In the genomic region with DNA sequence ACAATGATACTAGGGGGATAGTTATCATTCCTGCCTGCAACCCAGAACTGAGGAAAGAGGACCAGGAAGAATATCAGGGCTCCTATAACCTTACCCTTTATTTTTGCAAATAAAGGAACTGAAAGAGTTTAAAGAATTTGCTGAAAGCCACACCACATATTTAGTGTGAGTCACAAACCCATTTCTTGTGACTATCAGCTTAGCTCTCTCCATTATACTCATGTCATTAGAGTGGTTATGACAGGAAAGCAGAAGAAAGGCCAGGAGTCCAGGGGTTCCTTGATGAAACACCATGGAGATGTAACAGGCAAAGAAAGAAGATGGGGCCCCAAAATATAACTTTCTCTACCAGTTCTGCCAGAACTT, we compare ENCODE assay signal across 1 cellular context.
TF ChIP-seq lines count a peak whose summit lies in the region.

No MANE protein-coding gene starts in this region.

TF ChIP-seq in GM12878, 131 proteins besides CTCF, POLR2A, EP300 and RAD21 (continued from another document and continues in another):
- TF ChIP-seq BCL3 (IDR thresholded peaks at IDR 0.05; ENCODE audit: borderline replicate concordance, insufficient read depth, low read depth, low read length, poor library complexity, severe bottlenecking): peak; percentile 34
- no peak for TF ChIP-seq SRF (IDR thresholded peaks at IDR 0.05; ENCODE audit: low read depth in 2 of 2, low read length in 2 of 2)
- TF ChIP-seq, protein P1, sequence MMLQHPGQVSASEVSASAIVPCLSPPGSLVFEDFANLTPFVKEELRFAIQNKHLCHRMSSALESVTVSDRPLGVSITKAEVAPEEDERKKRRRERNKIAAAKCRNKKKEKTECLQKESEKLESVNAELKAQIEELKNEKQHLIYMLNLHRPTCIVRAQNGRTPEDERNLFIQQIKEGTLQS (IDR thresholded peaks at IDR 0.05; ENCODE audit: borderline replicate concordance, extremely low read depth, low read depth, low read length): no peak
- 0 out of 2 replicates have a peak, but pooled peaks have one; percentile 20 for TF ChIP-seq JUND (IDR thresholded peaks at IDR 0.05; ENCODE audit: low read depth, low read length)
- peak; percentile 28; the same call in 1 of the 2 replicates for TF ChIP-seq BMI1 (IDR thresholded peaks at IDR 0.05; ENCODE audit: borderline replicate concordance)
- TF ChIP-seq, protein P2, sequence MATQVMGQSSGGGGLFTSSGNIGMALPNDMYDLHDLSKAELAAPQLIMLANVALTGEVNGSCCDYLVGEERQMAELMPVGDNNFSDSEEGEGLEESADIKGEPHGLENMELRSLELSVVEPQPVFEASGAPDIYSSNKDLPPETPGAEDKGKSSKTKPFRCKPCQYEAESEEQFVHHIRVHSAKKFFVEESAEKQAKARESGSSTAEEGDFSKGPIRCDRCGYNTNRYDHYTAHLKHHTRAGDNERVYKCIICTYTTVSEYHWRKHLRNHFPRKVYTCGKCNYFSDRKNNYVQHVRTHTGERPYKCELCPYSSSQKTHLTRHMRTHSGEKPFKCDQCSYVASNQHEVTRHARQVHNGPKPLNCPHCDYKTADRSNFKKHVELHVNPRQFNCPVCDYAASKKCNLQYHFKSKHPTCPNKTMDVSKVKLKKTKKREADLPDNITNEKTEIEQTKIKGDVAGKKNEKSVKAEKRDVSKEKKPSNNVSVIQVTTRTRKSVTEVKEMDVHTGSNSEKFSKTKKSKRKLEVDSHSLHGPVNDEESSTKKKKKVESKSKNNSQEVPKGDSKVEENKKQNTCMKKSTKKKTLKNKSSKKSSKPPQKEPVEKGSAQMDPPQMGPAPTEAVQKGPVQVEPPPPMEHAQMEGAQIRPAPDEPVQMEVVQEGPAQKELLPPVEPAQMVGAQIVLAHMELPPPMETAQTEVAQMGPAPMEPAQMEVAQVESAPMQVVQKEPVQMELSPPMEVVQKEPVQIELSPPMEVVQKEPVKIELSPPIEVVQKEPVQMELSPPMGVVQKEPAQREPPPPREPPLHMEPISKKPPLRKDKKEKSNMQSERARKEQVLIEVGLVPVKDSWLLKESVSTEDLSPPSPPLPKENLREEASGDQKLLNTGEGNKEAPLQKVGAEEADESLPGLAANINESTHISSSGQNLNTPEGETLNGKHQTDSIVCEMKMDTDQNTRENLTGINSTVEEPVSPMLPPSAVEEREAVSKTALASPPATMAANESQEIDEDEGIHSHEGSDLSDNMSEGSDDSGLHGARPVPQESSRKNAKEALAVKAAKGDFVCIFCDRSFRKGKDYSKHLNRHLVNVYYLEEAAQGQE (IDR thresholded peaks at IDR 0.05; ENCODE audit: low read depth, low read length): no peak
- 0 out of 2 replicates have a peak, but pooled peaks have one; percentile 19 for TF ChIP-seq CREB1 (IDR thresholded peaks at IDR 0.05; ENCODE audit: low read depth)
- no peak for TF ChIP-seq ZNF384 (IDR thresholded peaks at IDR 0.05; ENCODE audit: borderline replicate concordance, low read depth, low read length)
- TF ChIP-seq CBFB (IDR thresholded peaks at IDR 0.05; ENCODE audit: low read depth): no peak; the same call in 1 of the 2 replicates
- TF ChIP-seq, protein P3, sequence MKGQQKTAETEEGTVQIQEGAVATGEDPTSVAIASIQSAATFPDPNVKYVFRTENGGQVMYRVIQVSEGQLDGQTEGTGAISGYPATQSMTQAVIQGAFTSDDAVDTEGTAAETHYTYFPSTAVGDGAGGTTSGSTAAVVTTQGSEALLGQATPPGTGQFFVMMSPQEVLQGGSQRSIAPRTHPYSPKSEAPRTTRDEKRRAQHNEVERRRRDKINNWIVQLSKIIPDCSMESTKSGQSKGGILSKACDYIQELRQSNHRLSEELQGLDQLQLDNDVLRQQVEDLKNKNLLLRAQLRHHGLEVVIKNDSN (IDR thresholded peaks at IDR 0.05; ENCODE audit: borderline replicate concordance, extremely low read length, insufficient read depth, low read depth, low read length): no peak
- peak; percentile 80 for TF ChIP-seq BCL11A (IDR thresholded peaks at IDR 0.05; ENCODE audit: low read depth, low read length)
- TF ChIP-seq HDAC2 (IDR thresholded peaks at IDR 0.05): no peak
- no peak for TF ChIP-seq RAD51 (IDR thresholded peaks at IDR 0.05)
- TF ChIP-seq, protein P4, sequence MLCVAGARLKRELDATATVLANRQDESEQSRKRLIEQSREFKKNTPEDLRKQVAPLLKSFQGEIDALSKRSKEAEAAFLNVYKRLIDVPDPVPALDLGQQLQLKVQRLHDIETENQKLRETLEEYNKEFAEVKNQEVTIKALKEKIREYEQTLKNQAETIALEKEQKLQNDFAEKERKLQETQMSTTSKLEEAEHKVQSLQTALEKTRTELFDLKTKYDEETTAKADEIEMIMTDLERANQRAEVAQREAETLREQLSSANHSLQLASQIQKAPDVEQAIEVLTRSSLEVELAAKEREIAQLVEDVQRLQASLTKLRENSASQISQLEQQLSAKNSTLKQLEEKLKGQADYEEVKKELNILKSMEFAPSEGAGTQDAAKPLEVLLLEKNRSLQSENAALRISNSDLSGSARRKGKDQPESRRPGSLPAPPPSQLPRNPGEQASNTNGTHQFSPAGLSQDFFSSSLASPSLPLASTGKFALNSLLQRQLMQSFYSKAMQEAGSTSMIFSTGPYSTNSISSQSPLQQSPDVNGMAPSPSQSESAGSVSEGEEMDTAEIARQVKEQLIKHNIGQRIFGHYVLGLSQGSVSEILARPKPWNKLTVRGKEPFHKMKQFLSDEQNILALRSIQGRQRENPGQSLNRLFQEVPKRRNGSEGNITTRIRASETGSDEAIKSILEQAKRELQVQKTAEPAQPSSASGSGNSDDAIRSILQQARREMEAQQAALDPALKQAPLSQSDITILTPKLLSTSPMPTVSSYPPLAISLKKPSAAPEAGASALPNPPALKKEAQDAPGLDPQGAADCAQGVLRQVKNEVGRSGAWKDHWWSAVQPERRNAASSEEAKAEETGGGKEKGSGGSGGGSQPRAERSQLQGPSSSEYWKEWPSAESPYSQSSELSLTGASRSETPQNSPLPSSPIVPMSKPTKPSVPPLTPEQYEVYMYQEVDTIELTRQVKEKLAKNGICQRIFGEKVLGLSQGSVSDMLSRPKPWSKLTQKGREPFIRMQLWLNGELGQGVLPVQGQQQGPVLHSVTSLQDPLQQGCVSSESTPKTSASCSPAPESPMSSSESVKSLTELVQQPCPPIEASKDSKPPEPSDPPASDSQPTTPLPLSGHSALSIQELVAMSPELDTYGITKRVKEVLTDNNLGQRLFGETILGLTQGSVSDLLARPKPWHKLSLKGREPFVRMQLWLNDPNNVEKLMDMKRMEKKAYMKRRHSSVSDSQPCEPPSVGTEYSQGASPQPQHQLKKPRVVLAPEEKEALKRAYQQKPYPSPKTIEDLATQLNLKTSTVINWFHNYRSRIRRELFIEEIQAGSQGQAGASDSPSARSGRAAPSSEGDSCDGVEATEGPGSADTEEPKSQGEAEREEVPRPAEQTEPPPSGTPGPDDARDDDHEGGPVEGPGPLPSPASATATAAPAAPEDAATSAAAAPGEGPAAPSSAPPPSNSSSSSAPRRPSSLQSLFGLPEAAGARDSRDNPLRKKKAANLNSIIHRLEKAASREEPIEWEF (IDR thresholded peaks at IDR 0.05; ENCODE audit: insufficient replicate concordance, low read depth, low read length): no peak
- TF ChIP-seq HCFC1 (IDR thresholded peaks at IDR 0.05; ENCODE audit: low read length): no peak
- no peak for TF ChIP-seq TARDBP (IDR thresholded peaks at IDR 0.05; ENCODE audit: borderline replicate concordance)
- TF ChIP-seq, protein P5, sequence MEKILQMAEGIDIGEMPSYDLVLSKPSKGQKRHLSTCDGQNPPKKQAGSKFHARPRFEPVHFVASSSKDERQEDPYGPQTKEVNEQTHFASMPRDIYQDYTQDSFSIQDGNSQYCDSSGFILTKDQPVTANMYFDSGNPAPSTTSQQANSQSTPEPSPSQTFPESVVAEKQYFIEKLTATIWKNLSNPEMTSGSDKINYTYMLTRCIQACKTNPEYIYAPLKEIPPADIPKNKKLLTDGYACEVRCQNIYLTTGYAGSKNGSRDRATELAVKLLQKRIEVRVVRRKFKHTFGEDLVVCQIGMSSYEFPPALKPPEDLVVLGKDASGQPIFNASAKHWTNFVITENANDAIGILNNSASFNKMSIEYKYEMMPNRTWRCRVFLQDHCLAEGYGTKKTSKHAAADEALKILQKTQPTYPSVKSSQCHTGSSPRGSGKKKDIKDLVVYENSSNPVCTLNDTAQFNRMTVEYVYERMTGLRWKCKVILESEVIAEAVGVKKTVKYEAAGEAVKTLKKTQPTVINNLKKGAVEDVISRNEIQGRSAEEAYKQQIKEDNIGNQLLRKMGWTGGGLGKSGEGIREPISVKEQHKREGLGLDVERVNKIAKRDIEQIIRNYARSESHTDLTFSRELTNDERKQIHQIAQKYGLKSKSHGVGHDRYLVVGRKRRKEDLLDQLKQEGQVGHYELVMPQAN (conservative IDR thresholded peaks at IDR 0.05): no peak
- TF ChIP-seq NRF1 (conservative IDR thresholded peaks at IDR 0.05; ENCODE audit: low read depth, low read length): no peak
- no peak for TF ChIP-seq MLLT1 (IDR thresholded peaks at IDR 0.05)
- TF ChIP-seq HDAC6 (IDR thresholded peaks at IDR 0.05; ENCODE audit: unreplicated experiment): no peak
- no peak for TF ChIP-seq NR2C1 (IDR thresholded peaks at IDR 0.05)
- TF ChIP-seq ZNF274 (IDR thresholded peaks at IDR 0.05; ENCODE audit: insufficient read depth, insufficient read length): no peak
- TF ChIP-seq BACH1 (IDR thresholded peaks at IDR 0.05; ENCODE audit: borderline replicate concordance): peak; percentile 24; the same call in 1 of the 2 replicates
- no peak for TF ChIP-seq TBL1XR1 (IDR thresholded peaks at IDR 0.05; ENCODE audit: low read depth, low read length)
- no peak for TF ChIP-seq KAT2A (conservative IDR thresholded peaks at IDR 0.05; ENCODE audit: control insufficient read depth, low read depth, low read length)
- TF ChIP-seq WRNIP1 (IDR thresholded peaks at IDR 0.05; ENCODE audit: borderline replicate concordance, low read depth, low read length): no peak
- no peak for TF ChIP-seq TAF1 (IDR thresholded peaks at IDR 0.05; ENCODE audit: borderline replicate concordance, low read depth, low read length)
- TF ChIP-seq ATF2 (IDR thresholded peaks at IDR 0.05; ENCODE audit: low read length): no peak
- TF ChIP-seq BRCA1 (IDR thresholded peaks at IDR 0.05; ENCODE audit: low read depth, low read length): no peak
- TF ChIP-seq CBX5 (IDR thresholded peaks at IDR 0.05; ENCODE audit: low read depth): no peak
- no peak for TF ChIP-seq SMAD5 (IDR thresholded peaks at IDR 0.05; ENCODE audit: low read depth)
- TF ChIP-seq CHD4 (IDR thresholded peaks at IDR 0.05): no peak; the same call in 1 of the 2 replicates
- TF ChIP-seq SMARCA5 (IDR thresholded peaks at IDR 0.05): no peak
- TF ChIP-seq GABPA (IDR thresholded peaks at IDR 0.05; ENCODE audit: low read depth): no peak
- no peak for TF ChIP-seq POU2F2 (IDR thresholded peaks at IDR 0.05; ENCODE audit: borderline replicate concordance, low read depth, low read length)
- peak; percentile 88 for TF ChIP-seq MTA2 (IDR thresholded peaks at IDR 0.05; ENCODE audit: low read depth)
- TF ChIP-seq BHLHE40 (IDR thresholded peaks at IDR 0.05; ENCODE audit: borderline replicate concordance in 1 of 2, low read depth in 2 of 2, low read length in 1 of 2): no peak
- no peak; a peak in 1 of 4 replicates for TF ChIP-seq ETV6 (conservative IDR thresholded peaks at IDR 0.05 in 1 of 2, IDR thresholded peaks at IDR 0.05 in 1 of 2; ENCODE audit: borderline replicate concordance in 1 of 2, low read depth in 1 of 2)
- no peak for TF ChIP-seq EGR1 (IDR thresholded peaks at IDR 0.05; ENCODE audit: borderline replicate concordance in 1 of 2, low read depth in 2 of 2, low read length in 2 of 2)
- TF ChIP-seq CHD1 (IDR thresholded peaks at IDR 0.05; ENCODE audit: low read depth, low read length): no peak
- no peak for TF ChIP-seq FOS (IDR thresholded peaks at IDR 0.05; ENCODE audit: borderline replicate concordance, extremely low read depth, insufficient read length)
- no peak for TF ChIP-seq RFX5 (IDR thresholded peaks at IDR 0.05; ENCODE audit: low read depth, low read length)
- no peak for TF ChIP-seq NR2C2 (IDR thresholded peaks at IDR 0.05; ENCODE audit: borderline replicate concordance, control insufficient read depth, insufficient read length, low read depth)
